In the genomic region with DNA sequence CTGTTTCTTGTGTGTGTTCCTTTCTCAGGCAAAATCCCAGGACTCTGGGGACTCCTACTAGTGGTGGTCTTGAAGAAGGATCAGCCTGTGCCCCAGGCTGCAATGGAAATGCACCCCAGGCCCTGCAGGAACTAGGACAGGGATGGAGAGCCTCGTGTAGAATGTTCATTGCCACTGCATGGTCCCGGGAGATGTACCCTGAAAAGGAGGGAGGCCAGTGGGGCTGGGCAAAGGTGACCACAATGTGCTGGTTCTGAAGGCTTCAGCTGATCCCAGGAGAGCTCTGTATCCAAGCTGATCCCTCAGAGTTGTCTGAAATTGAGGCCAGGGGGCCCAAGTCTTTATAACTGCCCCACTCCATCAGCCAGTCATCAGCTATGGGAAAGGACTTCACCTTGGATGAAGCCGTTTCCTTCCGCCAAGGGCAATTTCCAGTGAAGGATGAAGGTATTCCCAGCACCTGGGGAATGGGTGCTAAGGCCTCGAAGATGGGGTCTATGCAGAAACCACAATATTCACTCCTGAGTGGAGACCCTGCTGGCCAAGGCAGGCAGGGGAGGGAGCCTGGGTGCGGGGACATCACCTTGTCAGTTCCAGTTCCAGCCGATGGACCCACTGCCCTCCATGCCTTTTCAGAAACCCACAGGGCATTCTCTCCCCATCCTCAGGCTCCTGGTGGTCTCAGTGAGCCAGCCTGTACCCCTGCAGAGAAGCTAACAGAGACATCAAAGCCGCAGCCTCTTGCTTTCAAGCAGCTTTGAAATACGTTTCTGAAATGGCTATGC, we compare ENCODE assay signal across 16 cellular contexts. TPM values are rescaled to one million over a fixed set of nuclear protein-coding genes. Genes with fewer than 3 reads are reported as not detected.
A peak's percentile ranks its signal among the peaks of the same experiment; 100 is the strongest.
DNase-seq lines count a peak whose midpoint lies in the region; ATAC-seq, FAIRE-seq and TF ChIP-seq lines count a peak whose summit lies in the region.
"Had no signal": no experiment of that assay in that cellular context is flagged by ENCODE, and none has a peak within 500 bp of the region (broad histone marks: within the 10 kb centered on the region; RNA-seq: fewer than 3 reads in every experiment).

No MANE protein-coding gene starts in this region.

- H3K9me3 ChIP-seq in heart right ventricle (peaks cover 0 to 7% (median 0%) of the 10 kb centered on the region in 11 donors), kidney (ENCODE audit: control insufficient read depth in 1 of 2, low read length in 2 of 2) (no peaks in the 10 kb centered on the region), sigmoid colon (no peaks in the 10 kb centered on the region)
- H3K9me3 ChIP-seq: BLaER1 had no signal

- H3K4me3 ChIP-seq in heart right ventricle (no peak overlapping the region), kidney (ENCODE audit: low read length in 2 of 2) (no peak overlapping the region), sigmoid colon (no peak overlapping the region)
- H3K4me3 ChIP-seq: BLaER1, GM12878 had no signal

- ATAC-seq in heart right ventricle, result no peak
- ATAC-seq: GM12878, HepG2 had no signal

- H3K4me1 ChIP-seq in heart right ventricle (no peaks in the 10 kb centered on the region), kidney (ENCODE audit: control insufficient read depth in 1 of 2, insufficient read depth in 1 of 2, low read depth in 1 of 2, low read length in 2 of 2) (no peaks in the 10 kb centered on the region), sigmoid colon (no peaks in the 10 kb centered on the region)
- H3K4me1 ChIP-seq: BLaER1 had no signal

- FAIRE-seq in kidney (lab: Jason Lieb, UNC), result no peak
- FAIRE-seq: GM12878, HepG2 had no signal

- DNase-seq in cardiac septum (ENCODE audit: low spot score) (peak; percentile 46), heart right ventricle (no peak), kidney (peak; percentile 21), sigmoid colon (peak; percentile 24), HPDE6-E6E7 (ENCODE audit: extremely low spot score) (no peak), DMS114 treated with DMSO at 0.1 percent for 48 hours (lab: John Stamatoyannopoulos, UW; ENCODE audit: unreplicated experiment) (no peak)
- no peak for DNase-seq in stimulated activated CD4-positive, alpha-beta T cell treated with anti-CD3 and anti-CD28 coated beads, Interleukin-2, amount 100 ng/mL, for 24 hours
- DNase-seq: 8988T; CD4-positive, alpha-beta memory T cell; DMS79 treated with DMSO at 0.1 percent for 48 hours; GOT3; H7 had no signal

- WGBS in heart right ventricle, 2 donors, result 79 to 91% methylated on average over 9 of the region's 9 CpGs
- 70 to 82% methylated on average over 9 of the region's 9 CpGs for WGBS in sigmoid colon, 2 donors

- TF ChIP-seq EP300 in sigmoid colon (IDR thresholded peaks at IDR 0.05), result no peak

- peaks cover 0 to 14% (median 0%) of the 10 kb centered on the region in 7 donors for H3K27me3 ChIP-seq in heart right ventricle
- H3K27me3 ChIP-seq in sigmoid colon, result no peaks in the 10 kb centered on the region
- H3K27me3 ChIP-seq: BLaER1 had no signal

- no peak for TF ChIP-seq CTCF in heart right ventricle (IDR thresholded peaks at IDR 0.05)
- no peak for TF ChIP-seq CTCF in kidney (IDR thresholded peaks at IDR 0.05; ENCODE audit: borderline replicate concordance, extremely low read depth, insufficient read depth)
- TF ChIP-seq CTCF in sigmoid colon (IDR thresholded peaks at IDR 0.05), result no peak

- H3K36me3 ChIP-seq in heart right ventricle (no peaks in the 10 kb centered on the region), kidney (ENCODE audit: control insufficient read depth in 1 of 2, insufficient read depth in 2 of 2, low read length in 2 of 2) (no peaks in the 10 kb centered on the region), sigmoid colon (no peaks in the 10 kb centered on the region)
- H3K36me3 ChIP-seq: BLaER1 had no signal

- intact Hi-C loops in cardiac septum (cut with DNase I), result no loop called here
- intact Hi-C loops in heart right ventricle (cut with DNase I), result no loop called here
- intact Hi-C loops in kidney (cut with DNase I), result no loop called here
- intact Hi-C loops in sigmoid colon (cut with DNase I), result no loop called here

- no peak for TF ChIP-seq POLR2A in sigmoid colon (IDR thresholded peaks at IDR 0.05)

- H3K9ac ChIP-seq in kidney (ENCODE audit: low read length in 2 of 2), result no peak overlapping the region
- H3K9ac ChIP-seq: BLaER1 had no signal

- no peak overlapping the region for H3K27ac ChIP-seq in heart right ventricle
- H3K27ac ChIP-seq in kidney (ENCODE audit: low read depth in 2 of 2, low read length in 2 of 2), result no peak overlapping the region
- no peak overlapping the region for H3K27ac ChIP-seq in sigmoid colon
- H3K27ac ChIP-seq: BLaER1 had no signal

RNA-seq across cellular contexts. Expression of gene CDH5, which starts 59.9 kb away (rescaled TPM):
- total RNA-seq in cardiac septum (51.9 TPM), heart right ventricle (10 to 100 TPM; 40.3 to 81.2 (median 55.9) TPM), kidney (41.3 TPM), sigmoid colon (10 to 100 TPM; 12.6 to 26.0 (median 14.3) TPM)
- polyA plus RNA-seq in heart right ventricle (10 to 100 TPM; 39.4 to 53.9 TPM), kidney (ENCODE audit: insufficient read depth, low read depth, low replicate concordance) (13.9 TPM), sigmoid colon (10 to 100 TPM in 1 of 3 donors, under 1 TPM in 2; 0.60 to 11.5 (median 0.69) TPM)
- total RNA-seq: CD4-positive, alpha-beta memory T cell; GM12878; H7 had no signal
- polyA plus RNA-seq: AG04450; CD4-positive, alpha-beta memory T cell; GM12878 had no signal

Comparison
In these comparisons a context has a peak if more than half of its experiments do, and no peak if none do; other contexts are left out.
1. DNase-seq: peak in cardiac septum (single experiment), kidney (single experiment) and sigmoid colon (single experiment); none in heart right ventricle (0 of 2), stimulated activated CD4-positive, alpha-beta T cell treated with anti-CD3 and anti-CD28 coated beads, Interleukin-2, amount 100 ng/mL, for 24 hours (0 of 2), HPDE6-E6E7 (single experiment) and DMS114 treated with DMSO at 0.1 percent for 48 hours (single experiment).